1 cellular context compared by ENCODE assay signal in the genomic region with DNA sequence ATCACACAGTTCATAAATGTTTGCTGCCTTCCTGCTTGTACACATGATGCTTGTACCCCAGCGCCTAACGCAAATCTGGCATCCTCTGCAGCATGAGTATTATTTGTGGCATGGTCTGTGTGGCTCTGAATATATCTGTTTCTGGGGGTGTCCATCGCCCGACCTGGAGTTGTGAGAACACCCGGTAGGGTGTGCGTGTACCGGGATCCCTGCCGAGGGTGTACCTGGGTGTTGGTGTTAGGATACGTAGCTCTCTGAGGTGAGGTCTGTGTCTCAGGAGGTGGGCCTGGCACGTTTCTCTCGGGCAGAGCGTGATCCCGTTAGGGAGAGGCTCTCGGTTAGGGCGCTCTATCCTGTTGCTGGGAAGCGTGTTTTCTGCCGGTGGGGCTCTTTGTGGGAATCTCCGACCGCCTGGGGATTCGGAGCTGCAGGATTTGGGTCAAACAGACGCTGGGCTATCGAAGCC.
TF ChIP-seq lines count a peak whose summit lies in the region.

No MANE protein-coding gene starts in this region.

TF ChIP-seq in A549, 52 proteins besides CTCF, POLR2A, EP300 and RAD21:
- TF ChIP-seq HOXB13 (CRISPR knock-in tag; IDR thresholded peaks at IDR 0.05; ENCODE audit: low read depth): peak; percentile 66; the same call in 1 of the 2 replicates
- no peak for TF ChIP-seq CEBPB (IDR thresholded peaks at IDR 0.05)
